25 cellular contexts compared by ENCODE assay signal in genomic region chr2:47941936-47942335, GRCh38.
"Had no signal": no experiment of that assay in that cellular context is flagged by ENCODE, and none has a peak within 500 bp of the region (broad histone marks: within the 10 kb centered on the region; RNA-seq: fewer than 3 reads in every experiment).

No MANE protein-coding gene starts in this region.

- H3K4me1 ChIP-seq: stomach, suprapubic skin, testis, thyroid gland, tibial artery, tibial nerve, transverse colon, upper lobe of left lung, upper lobe of right lung, uterus, vagina had no signal

- H3K27ac ChIP-seq: stomach, suprapubic skin, testis, thoracic aorta, thyroid gland, tibial artery, tibial nerve, transverse colon, upper lobe of left lung, upper lobe of right lung, uterus, vagina had no signal

- H3K36me3 ChIP-seq: stomach, suprapubic skin, thoracic aorta, thyroid gland, tibial artery, tibial nerve, transverse colon, upper lobe of left lung, upper lobe of right lung, uterus, vagina had no signal

- H3K9me3 ChIP-seq: stomach, suprapubic skin, testis, thoracic aorta, thyroid gland, tibial artery, tibial nerve, transverse colon, upper lobe of left lung, upper lobe of right lung, uterus, vagina had no signal

- H3K27me3 ChIP-seq: stomach, suprapubic skin, testis, thyroid gland, tibial nerve, transverse colon, upper lobe of left lung, upper lobe of right lung, uterus, vagina had no signal

- H3K4me3 ChIP-seq: stomach, suprapubic skin, testis, thoracic aorta, thyroid gland, tibial artery, tibial nerve, transverse colon, upper lobe of left lung, upper lobe of right lung, uterus, vagina had no signal

- ATAC-seq: stimulated activated effector memory CD8-positive, alpha-beta T cell treated with anti-CD3 and anti-CD28 coated beads, Interleukin-12 subunit alpha, Interleukin-12 subunit beta, amount 100 ng/mL, for 72 hours; stimulated activated memory B cell treated with anti-CD40 and anti-IgM and Interleukin-4, amounts not matched to agents 10 μg/mL and 1 μg/mL and 100 μg/mL, for 72 hours; stimulated activated naive B cell treated with anti-CD40 and anti-IgM and Interleukin-4, amounts not matched to agents 10 μg/mL and 1 μg/mL and 100 μg/mL, for 72 hours; stimulated activated naive CD8-positive, alpha-beta T cell treated with anti-CD3 and anti-CD28 coated beads, Interleukin-15, amount 100 ng/mL, for 72 hours; stimulated activated naive CD8-positive, alpha-beta T cell treated with anti-CD3 and anti-CD28 coated beads, Interleukin-15, Interleukin-2, amounts not matched to agents 100 U/mL and 50 U/mL, for 24 hours; upper lobe of right lung had no signal

- DNase-seq: stimulated activated CD4-positive, alpha-beta T cell treated with anti-CD3 and anti-CD28 coated beads, Interleukin-2, amount 100 ng/mL, for 48 hours; stimulated activated CD4-positive, alpha-beta T cell treated with anti-CD3 and anti-CD28 coated beads, Interleukin-4, amount 100 ng/mL, for 1 hour; stimulated activated CD4-positive, alpha-beta T cell treated with anti-CD3 and anti-CD28 coated beads, Interleukin-4, amount 100 ng/mL, for 24 hours; stimulated activated CD4-positive, alpha-beta T cell treated with anti-CD3 and anti-CD28 coated beads, Interleukin-4, amount 100 ng/mL, for 4 hours; stimulated activated CD8-positive, alpha-beta memory T cell treated with anti-CD3 and anti-CD28 coated beads, Interleukin-4, amount 100 ng/mL, for 48 hours; stimulated activated naive B cell treated with anti-CD40 and anti-IgM and Interleukin-4, amounts not matched to agents 10 μg/mL and 1 μg/mL and 100 μg/mL, for 72 hours; stimulated activated naive CD4-positive, alpha-beta T cell; stimulated activated naive CD4-positive, alpha-beta T cell treated with Interleukin-2 at 50 U/mL for 16 hours; stimulated activated naive CD8-positive, alpha-beta T cell treated with anti-CD3 and anti-CD28 coated beads, Interleukin-15, amount 100 ng/mL, for 72 hours; stimulated activated naive CD8-positive, alpha-beta T cell treated with anti-CD3 and anti-CD28 coated beads, Interleukin-15, Interleukin-2, amounts not matched to agents 100 U/mL and 50 U/mL, for 24 hours; stomach; substantia nigra; testis; thyroid gland; tibial artery; transverse colon; upper lobe of left lung; upper lobe of right lung; uterus had no signal
